Comparison of ENCODE assay signal across 20 cellular contexts in the genomic region with DNA sequence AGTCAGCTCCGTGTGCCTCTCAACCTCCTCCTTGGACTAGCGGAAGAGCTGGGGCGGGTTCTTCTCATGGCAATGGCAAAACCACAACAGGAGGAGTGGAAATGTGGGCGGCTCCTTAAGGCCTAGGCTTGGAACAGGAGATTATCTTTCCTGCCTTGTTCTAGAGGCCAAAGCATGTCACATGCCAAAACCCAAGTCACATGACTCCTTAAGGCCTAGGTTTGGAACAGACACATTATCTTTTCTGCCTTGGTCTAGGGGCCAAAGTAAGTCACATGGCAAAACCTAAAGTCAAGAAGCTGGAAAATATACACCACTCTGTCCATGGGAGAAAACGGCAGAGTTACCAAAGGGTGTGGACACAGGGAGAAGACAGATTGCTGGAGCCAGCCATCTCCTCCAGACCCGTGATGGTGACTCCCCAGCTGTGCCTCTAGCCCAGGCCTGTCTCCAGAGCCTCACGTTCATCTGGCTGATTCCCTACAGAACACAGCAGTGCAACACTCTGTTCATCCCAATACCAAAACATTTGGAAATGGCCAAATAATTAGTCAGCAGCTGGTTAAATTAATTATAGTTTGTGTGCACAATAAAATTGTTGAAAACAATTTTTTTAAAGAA. TPM values are rescaled to one million over a fixed set of nuclear protein-coding genes. Genes with fewer than 3 reads are reported as not detected.
DNase-seq lines count a peak whose midpoint lies in the region; ATAC-seq and TF ChIP-seq lines count a peak whose summit lies in the region.
"Had no signal": no experiment of that assay in that cellular context is flagged by ENCODE, and none has a peak within 500 bp of the region (broad histone marks: within the 10 kb centered on the region; RNA-seq: fewer than 3 reads in every experiment).

No MANE protein-coding gene starts in this region.

- H3K27ac ChIP-seq in left lung (no peak overlapping the region), esophagus squamous epithelium (peak overlapping the region in 2 of 4 donors; percentile 3 to 44)
- H3K27ac ChIP-seq: BLaER1, RWPE1 had no signal

- peak; percentile 22 for ATAC-seq in left lung

- TF ChIP-seq POLR2A in esophagus squamous epithelium (IDR thresholded peaks at IDR 0.05) = no peak

- H3K4me3 ChIP-seq in fibroblast of mammary gland (ENCODE audit: control insufficient read depth, low read depth, low read length) = no peak overlapping the region
- no peak overlapping the region for H3K4me3 ChIP-seq in left lung
- H3K4me3 ChIP-seq in esophagus squamous epithelium = no peak overlapping the region
- H3K4me3 ChIP-seq: BLaER1 had no signal

- H3K4me1 ChIP-seq in left lung (no peaks in the 10 kb centered on the region), esophagus squamous epithelium (no peaks in the 10 kb centered on the region)

- H3K36me3 ChIP-seq in left lung (no peaks in the 10 kb centered on the region), esophagus squamous epithelium (no peaks in the 10 kb centered on the region)
- H3K36me3 ChIP-seq: BLaER1 had no signal

- peaks cover 0 to 7% of the 10 kb centered on the region in 2 donors for H3K27me3 ChIP-seq in left lung
- peaks cover 0 to 18% (median 0%) of the 10 kb centered on the region in 4 donors for H3K27me3 ChIP-seq in esophagus squamous epithelium
- H3K27me3 ChIP-seq: BLaER1 had no signal

- intact Hi-C loops in left lung (cut with DNase I) (no loop called here), esophagus squamous epithelium (cut with DNase I) (no loop called here)

- 51 to 58% methylated on average over 3 to 4 of the region's 7 CpGs for WGBS in esophagus squamous epithelium, 2 donors

- TF ChIP-seq CTCF in fibroblast of mammary gland (conservative IDR thresholded peaks at IDR 0.05; ENCODE audit: control insufficient read depth, insufficient read depth, low read depth, low read length) (no peak), left lung (IDR thresholded peaks at IDR 0.05) (no peak), esophagus squamous epithelium (IDR thresholded peaks at IDR 0.05) (no peak)

- DNase-seq in AG20443 (ENCODE audit: low spot score) = peak; percentile 38
- peak; percentile 44 for DNase-seq in M059J (ENCODE audit: low read depth)
- peak; percentile 35 for DNase-seq in fibroblast of mammary gland (ENCODE audit: low read depth)
- DNase-seq in left lung = no peak
- no peak for DNase-seq in esophagus squamous epithelium (lab: John Stamatoyannopoulos, UW)
- DNase-seq in pons (ENCODE audit: low spot score) = no peak
- DNase-seq in superior temporal gyrus (ENCODE audit: extremely low spot score) = no peak
- DNase-seq: CD4-positive, alpha-beta memory T cell; DMS153; GDM1; H9; KBM-7; NCI-H1105 treated with DMSO at 0.1 percent for 48 hours; NCI-H187; NCI-H2107; NCI-H524; NCI-H82 had no signal

- H3K9me3 ChIP-seq in left lung = no peaks in the 10 kb centered on the region
- no peaks in the 10 kb centered on the region for H3K9me3 ChIP-seq in esophagus squamous epithelium
- H3K9me3 ChIP-seq: BLaER1 had no signal

RNA-seq across cellular contexts. Expression of gene ANKRD60, which starts 34.2 kb away (rescaled TPM):
- not detected in 2 replicates for total RNA-seq in M059J (2014; rRNA removed; shearing (Covaris generic))
- total RNA-seq in left lung (not detected), esophagus squamous epithelium (not detected)
- total RNA-seq: CD4-positive, alpha-beta memory T cell; Daoy; H9 had no signal

Comparison
In these comparisons a context has a peak if more than half of its experiments do, and no peak if none do; other contexts are left out.
1. DNase-seq: peak in AG20443 (single experiment), M059J (single experiment) and fibroblast of mammary gland (single experiment); none in left lung (0 of 2), esophagus squamous epithelium (single experiment), pons (single experiment) and superior temporal gyrus (single experiment).